In the genomic region with DNA sequence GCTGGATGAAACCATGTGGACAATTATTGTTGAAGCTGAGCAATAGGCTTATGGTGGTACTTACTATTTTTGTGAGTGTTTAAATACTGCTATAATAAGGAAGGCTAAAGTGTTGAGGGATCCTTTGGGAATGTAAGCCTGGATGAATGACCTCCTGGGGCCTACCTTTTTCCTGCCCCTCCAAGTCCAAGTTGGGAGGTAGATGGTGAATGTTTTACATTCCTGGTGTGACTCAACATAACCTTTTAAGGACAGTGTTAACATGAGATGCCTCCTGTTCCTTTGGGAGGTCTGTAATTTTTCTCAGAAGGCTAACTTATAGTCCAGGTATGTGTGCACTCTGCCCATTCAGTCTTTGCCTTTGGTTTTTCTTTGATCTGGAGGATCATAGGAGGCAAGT, we compare ENCODE assay signal across 22 cellular contexts.
A peak's percentile ranks its signal among the peaks of the same experiment; 100 is the strongest.
DNase-seq lines count a peak whose midpoint lies in the region; FAIRE-seq and TF ChIP-seq lines count a peak whose summit lies in the region.
"Had no signal": no experiment of that assay in that cellular context is flagged by ENCODE, and none has a peak within 500 bp of the region (broad histone marks: within the 10 kb centered on the region; RNA-seq: fewer than 3 reads in every experiment).

No MANE protein-coding gene starts in this region.

- FAIRE-seq in kidney (lab: Jason Lieb, UNC): no peak
- FAIRE-seq: A204.1, GM18507 had no signal

- H3K4me1 ChIP-seq in HUES48 (ENCODE audit: control insufficient read depth, insufficient read depth, low read length) (peaks cover 24% of the 10 kb centered on the region), kidney (ENCODE audit: control insufficient read depth in 1 of 2, insufficient read depth in 1 of 2, low read depth in 1 of 2, low read length in 2 of 2) (no peaks in the 10 kb centered on the region)
- H3K4me1 ChIP-seq: BLaER1 treated with 17β-estradiol and CSF1 and Interleukin-3, amounts not matched to agents 10 nM and 100 nM had no signal

- intact Hi-C loops in kidney (cut with DNase I): no loop called here

- peak; percentile 4 for DNase-seq in epithelial cell of proximal tubule (ENCODE audit: low read depth)
- peak; percentile 42 for DNase-seq in iPS-NIHi7 (ENCODE audit: extremely low spot score)
- DNase-seq in renal cortical epithelial cell (ENCODE audit: low read depth): peak; percentile 26
- DNase-seq in stimulated activated CD4-positive, alpha-beta T cell treated with anti-CD3 and anti-CD28 coated beads, Interleukin-4, amount 100 ng/mL, for 4 hours: no peak
- no peak for DNase-seq in kidney
- no peak for DNase-seq in AG08396 (ENCODE audit: low spot score)
- DNase-seq: AML-193; CD4-positive, alpha-beta memory T cell; COR-L47; DMS53; NCI-H1048; NCI-H1694 treated with DMSO at 0.1 percent for 48 hours; NCI-H2081; NCI-H2227 treated with DMSO at 0.1 percent for 48 hours; NCI-H526 treated with DMSO at 0.1 percent for 48 hours; SK-N-SH had no signal

- H3K36me3 ChIP-seq in HUES48 (ENCODE audit: control insufficient read depth, insufficient read depth, low read length) (no peaks in the 10 kb centered on the region), kidney (ENCODE audit: control insufficient read depth in 1 of 2, insufficient read depth in 2 of 2, low read length in 2 of 2) (no peaks in the 10 kb centered on the region)
- H3K36me3 ChIP-seq: BLaER1 treated with 17β-estradiol and CSF1 and Interleukin-3, amounts not matched to agents 10 nM and 100 nM had no signal

- H3K27me3 ChIP-seq in HUES48 (ENCODE audit: control insufficient read depth, insufficient read depth, low read length): no peaks in the 10 kb centered on the region
- H3K27me3 ChIP-seq: BLaER1 treated with 17β-estradiol and CSF1 and Interleukin-3, amounts not matched to agents 10 nM and 100 nM had no signal

- peak overlapping the region; percentile 9 for H3K27ac ChIP-seq in HUES48 (ENCODE audit: low read depth, low read length)
- no peak overlapping the region for H3K27ac ChIP-seq in kidney (ENCODE audit: low read depth in 2 of 2, low read length in 2 of 2)
- H3K27ac ChIP-seq: BLaER1 treated with 17β-estradiol and CSF1 and Interleukin-3, amounts not matched to agents 10 nM and 100 nM; HL-60; RWPE1 had no signal

- no peak overlapping the region for H3K9ac ChIP-seq in HUES48 (ENCODE audit: low read depth, low read length)
- no peak overlapping the region for H3K9ac ChIP-seq in kidney (ENCODE audit: low read length in 2 of 2)
- H3K9ac ChIP-seq: BLaER1 treated with 17β-estradiol and CSF1 and Interleukin-3, amounts not matched to agents 10 nM and 100 nM; SK-N-SH had no signal

- TF ChIP-seq CTCF in epithelial cell of proximal tubule (conservative IDR thresholded peaks at IDR 0.05; ENCODE audit: low read depth, low read length) (no peak), kidney (IDR thresholded peaks at IDR 0.05; ENCODE audit: borderline replicate concordance, extremely low read depth, insufficient read depth) (no peak)

- no peaks in the 10 kb centered on the region for H3K9me3 ChIP-seq in HUES48 (ENCODE audit: control insufficient read depth, insufficient read depth, low read length)
- no peaks in the 10 kb centered on the region for H3K9me3 ChIP-seq in kidney (ENCODE audit: control insufficient read depth in 1 of 2, low read length in 2 of 2)
- H3K9me3 ChIP-seq: BLaER1 treated with 17β-estradiol and CSF1 and Interleukin-3, amounts not matched to agents 10 nM and 100 nM; SK-N-SH had no signal

- H3K4me3 ChIP-seq in HUES48 (ENCODE audit: low read depth, low read length) (no peak overlapping the region), epithelial cell of proximal tubule (ENCODE audit: low read depth, low read length) (no peak overlapping the region), kidney (ENCODE audit: low read length in 2 of 2) (no peak overlapping the region)
- H3K4me3 ChIP-seq: BLaER1 treated with 17β-estradiol and CSF1 and Interleukin-3, amounts not matched to agents 10 nM and 100 nM had no signal

Comparison
In these comparisons a context has a peak if more than half of its experiments do, and no peak if none do; other contexts are left out.
1. DNase-seq: peak in epithelial cell of proximal tubule (single experiment), iPS-NIHi7 (single experiment) and renal cortical epithelial cell (single experiment); none in stimulated activated CD4-positive, alpha-beta T cell treated with anti-CD3 and anti-CD28 coated beads, Interleukin-4, amount 100 ng/mL, for 4 hours (0 of 2), kidney (single experiment) and AG08396 (single experiment).